Comparison of ENCODE assay signal across 9 cellular contexts in genomic region chr1:31760422-31760900, GRCh38. TPM values are rescaled to one million over a fixed set of nuclear protein-coding genes. Genes with fewer than 3 reads are reported as not detected.
A peak's percentile ranks its signal among the peaks of the same experiment; 100 is the strongest.
DNase-seq lines count a peak whose midpoint lies in the region; ATAC-seq, FAIRE-seq and TF ChIP-seq lines count a peak whose summit lies in the region.
"Had no signal": no experiment of that assay in that cellular context is flagged by ENCODE, and none has a peak within 500 bp of the region (broad histone marks: within the 10 kb centered on the region; RNA-seq: fewer than 3 reads in every experiment).

No MANE protein-coding gene starts in this region.

- H3K9me3 ChIP-seq in A549 (no peaks in the 10 kb centered on the region), H9 (ENCODE audit: control insufficient read depth, low read depth, low read length) (no peaks in the 10 kb centered on the region), adipocyte (ENCODE audit: control insufficient read depth, low read length) (no peaks in the 10 kb centered on the region), thymus (ENCODE audit: control insufficient read depth) (no peaks in the 10 kb centered on the region)

- H3K4me3 ChIP-seq in A549 (peak overlapping the region; percentile 80), adipocyte (ENCODE audit: low read length) (peak overlapping the region; percentile 80), kidney epithelial cell (ENCODE audit: low read depth, low read length) (peak overlapping the region; percentile 53), thymus (ENCODE audit: low read length) (peak overlapping the region; percentile 75)

- no peak overlapping the region for H4K91ac ChIP-seq in H9 (ENCODE audit: insufficient read length, low read depth, low read length)

- H2BK15ac ChIP-seq in H9 (ENCODE audit: low read depth, low read length) = no peak overlapping the region

- H2BK20ac ChIP-seq in H9 (ENCODE audit: low read depth, low read length, poor library complexity, severe bottlenecking) = no peak overlapping the region

- peaks cover 2% of the 10 kb centered on the region; the same call in 1 of the 2 replicates for H3K27me3 ChIP-seq in H9 (ENCODE audit: insufficient read depth, low read length)
- no peaks in the 10 kb centered on the region for H3K27me3 ChIP-seq in adipocyte (replicated peaks; ENCODE audit: control insufficient read depth, insufficient read depth, low read length)
- H3K27me3 ChIP-seq in kidney epithelial cell (ENCODE audit: control insufficient read depth, insufficient read depth, low read length) = peaks cover 8% of the 10 kb centered on the region
- no peaks in the 10 kb centered on the region for H3K27me3 ChIP-seq in thymus (ENCODE audit: control insufficient read depth, insufficient read depth)

- no peak overlapping the region for H3K4ac ChIP-seq in H9 (ENCODE audit: low read depth, low read length)

- peaks cover 10% of the 10 kb centered on the region for H3K23me2 ChIP-seq in H9 (ENCODE audit: insufficient read length, low read depth, low read length, poor library complexity, severe bottlenecking)

- H3K9me3 Mint-ChIP-seq in H9 = no peaks in the 10 kb centered on the region; a peak in 1 of 5 replicates

- H3K79me2 ChIP-seq in H9 (ENCODE audit: insufficient read depth, low read length) = no peaks in the 10 kb centered on the region

- no peaks in the 10 kb centered on the region for H3K36me3 Mint-ChIP-seq in H9 (ENCODE audit: insufficient read depth in 1 of 3, low read depth in 3 of 3)

- peak overlapping the region; percentile 27 for H3K18ac ChIP-seq in H9 (ENCODE audit: insufficient read length, low read depth, low read length)

- H2AFZ ChIP-seq in H9 (ENCODE audit: low read length) = no peak overlapping the region

- no peak overlapping the region for H2AK5ac ChIP-seq in H9 (ENCODE audit: insufficient read length, low read length)

- TF ChIP-seq EP300 in A549 (IDR thresholded peaks at IDR 0.05) = no peak

- peaks cover 32% of the 10 kb centered on the region for H3K27me3 Mint-ChIP-seq in H9 (ENCODE audit: low read depth)

- no peak overlapping the region for H2BK12ac ChIP-seq in H9 (ENCODE audit: insufficient read length, low read depth, low read length)

- peaks cover 39% of the 10 kb centered on the region for H3K4me1 ChIP-seq in A549
- H3K4me1 ChIP-seq in H9 (ENCODE audit: insufficient read depth, low read length) = peaks cover 6% of the 10 kb centered on the region; the same call in 1 of the 2 replicates
- H3K4me1 ChIP-seq in adipocyte (ENCODE audit: control insufficient read depth, insufficient read depth, low read length) = peaks cover 32% of the 10 kb centered on the region
- peaks cover 13% of the 10 kb centered on the region for H3K4me1 ChIP-seq in thymus (ENCODE audit: control insufficient read depth, insufficient read depth, low read length)

- H3K4me2 ChIP-seq in A549 (peak overlapping the region; percentile 99), H9 (ENCODE audit: insufficient read depth, insufficient read length, low read length) (peak overlapping the region; percentile 34)

- no peak overlapping the region for H4K8ac ChIP-seq in H9 (replicated peaks; ENCODE audit: insufficient read length, low read depth, low read length)

- no peaks in the 10 kb centered on the region for H3K79me1 ChIP-seq in H9 (ENCODE audit: insufficient read depth, low read depth, low read length, poor library complexity, severe bottlenecking)

- no peak overlapping the region for H4K5ac ChIP-seq in H9 (ENCODE audit: insufficient read length, low read depth, low read length)

- H3K36me3 ChIP-seq in adipocyte (ENCODE audit: control insufficient read depth, insufficient read depth, low read length, severe bottlenecking) = no peaks in the 10 kb centered on the region
- no peaks in the 10 kb centered on the region for H3K36me3 ChIP-seq in kidney epithelial cell (ENCODE audit: control insufficient read depth, insufficient read depth, low read length)
- H3K36me3 ChIP-seq in thymus (ENCODE audit: control insufficient read depth, insufficient read depth) = peaks cover 16% of the 10 kb centered on the region

- H2BK120ac ChIP-seq in H9 (ENCODE audit: low read depth, low read length, poor library complexity, severe bottlenecking) = no peak overlapping the region

- no peaks in the 10 kb centered on the region for H4K20me1 ChIP-seq in H9 (ENCODE audit: control insufficient read depth, insufficient read depth, insufficient read length)

- TF ChIP-seq RAD21 in A549 (conservative IDR thresholded peaks at IDR 0.05 in 1 of 2, IDR thresholded peaks at IDR 0.05 in 1 of 2) = no peak

- no peak overlapping the region for H3T11ph ChIP-seq in H9 (ENCODE audit: low read length)

- H3K27ac ChIP-seq in A549 (peak overlapping the region; percentile 89 to 98), H9 (ENCODE audit: insufficient read length, low read depth, low read length) (no peak overlapping the region), thymus (ENCODE audit: low read depth) (no peak overlapping the region)

- WGBS in A549 (ENCODE audit: missing lambda C conversion rate) = 29% methylated on average over 1 of the region's 36 CpGs
- no CpG with 5 or more reads among the region's 36 CpGs for WGBS in H9 (ENCODE audit: extremely low coverage, insufficient read length, low lambda C conversion rate)
- WGBS in thymus = 2% methylated on average over 36 of the region's 36 CpGs

- H3K56ac ChIP-seq in H9 (ENCODE audit: insufficient read length, low read depth, low read length) = no peak overlapping the region

- CTCF ChIA-PET in A549 (lab: Yijun Ruan, JAX) = interaction anchor here (1.0 to 14.7 kb wide), 9 partner anchors 11 to 99 kb away, joined by 3 to 242 read pairs (median 4); no protein-coding TSS in a partner anchor

- no peak overlapping the region for H3K14ac ChIP-seq in H9 (ENCODE audit: insufficient read depth, low read length)

- TF ChIP-seq CTCF in A549 (IDR thresholded peaks at IDR 0.05) (no peak), H9 (conservative IDR thresholded peaks at IDR 0.05) (no peak), kidney epithelial cell (IDR thresholded peaks at IDR 0.05; ENCODE audit: insufficient read depth, low read length, poor library complexity, severe bottlenecking) (no peak)

- no peak for TF ChIP-seq POLR2A in A549 (IDR thresholded peaks at IDR 0.05; ENCODE audit: low read length)
- no peak for TF ChIP-seq POLR2A in GM18505 (IDR thresholded peaks at IDR 0.05; ENCODE audit: borderline replicate concordance, extremely low read depth, insufficient read depth, insufficient read length)

- POLR2A ChIA-PET in A549 (lab: Yijun Ruan, JAX) = interaction anchor here (0.8 to 1.3 kb wide), 5 partner anchors 10 to 116 kb away, joined by 3 to 6 read pairs (median 3); partner anchors contain the start of gene PEF1

- no peak overlapping the region for H3K23ac ChIP-seq in H9 (ENCODE audit: insufficient read length, low read depth, low read length)

- H2BK5ac ChIP-seq in H9 (ENCODE audit: insufficient read length, low read length) = no peak overlapping the region

- no peak overlapping the region for H3K27ac Mint-ChIP-seq in H9

- H3K4me3 Mint-ChIP-seq in H9 = peak overlapping the region; percentile 67 to 82

- no peak for FAIRE-seq in A549 (lab: Jason Lieb, UNC)
- FAIRE-seq: endometrium had no signal

- ATAC-seq in A549 (peak; percentile 3 to 11; a peak in 4 of 6 replicates), GM18505 (IDR thresholded peaks at IDR 0.05; ENCODE audit: unreplicated experiment) (no peak), HG02885 (IDR thresholded peaks at IDR 0.05; ENCODE audit: poor library complexity, unreplicated experiment) (no peak), GM21367 (IDR thresholded peaks at IDR 0.05; ENCODE audit: unreplicated experiment) (no peak)

- peaks cover 41 to 59% of the 10 kb centered on the region in 2 experiments for H3K4me1 Mint-ChIP-seq in H9

- DNase-seq in A549 (ENCODE audit: low read depth in 1 of 2, low spot score in 1 of 2) (peak in 1 of 2 experiments; percentile 30), H9 (peak; percentile 71), adipocyte (ENCODE audit: low read depth) (no peak), kidney epithelial cell (ENCODE audit: low read depth) (no peak)

- H3K9ac ChIP-seq in H9 (ENCODE audit: extremely low read depth, insufficient read length, low read length) (no peak overlapping the region), adipocyte (ENCODE audit: low read length) (peak overlapping the region; percentile 83)

TF ChIP-seq in A549, 52 proteins besides CTCF, POLR2A, EP300 and RAD21 (continues in another document):
- no peak for TF ChIP-seq RNF2 (IDR thresholded peaks at IDR 0.05; ENCODE audit: borderline replicate concordance, low read depth)
- TF ChIP-seq, protein P1, sequence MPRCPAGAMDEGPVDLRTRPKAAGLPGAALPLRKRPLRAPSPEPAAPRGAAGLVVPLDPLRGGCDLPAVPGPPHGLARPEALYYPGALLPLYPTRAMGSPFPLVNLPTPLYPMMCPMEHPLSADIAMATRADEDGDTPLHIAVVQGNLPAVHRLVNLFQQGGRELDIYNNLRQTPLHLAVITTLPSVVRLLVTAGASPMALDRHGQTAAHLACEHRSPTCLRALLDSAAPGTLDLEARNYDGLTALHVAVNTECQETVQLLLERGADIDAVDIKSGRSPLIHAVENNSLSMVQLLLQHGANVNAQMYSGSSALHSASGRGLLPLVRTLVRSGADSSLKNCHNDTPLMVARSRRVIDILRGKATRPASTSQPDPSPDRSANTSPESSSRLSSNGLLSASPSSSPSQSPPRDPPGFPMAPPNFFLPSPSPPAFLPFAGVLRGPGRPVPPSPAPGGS (IDR thresholded peaks at IDR 0.05) = no peak

RNA-seq across cellular contexts. Expression of gene ADGRB2, which starts 3.7 kb away (rescaled TPM):
- 2.3 and 2.7 TPM in 2 replicates for polyA plus RNA-seq in A549 (2011; rRNA removed)
- polyA plus RNA-seq in A549 (2012; cell fraction: cytosol; rRNA removed) = 6.5 and 9.5 TPM in 2 replicates
- 28.3 and 34.0 TPM in 2 replicates for polyA plus RNA-seq in A549 (2012; cell fraction: nucleus; rRNA removed)
- 6.3 to 7.0 TPM (median 6.6 TPM) in 3 replicates for polyA plus RNA-seq in A549 (2017; fragmentation: RNase III; extraction: RNeasy Plus Mini Kit Qiagen cat#74134 plus additional on column Dnase treatment)
- polyA minus RNA-seq in A549 (2011; rRNA and poly(A)+ RNA removed) = 2.5 and 3.3 TPM in 2 replicates
- 10.7 and 10.9 TPM in 2 replicates for total RNA-seq in H9 (2021)
- total RNA-seq in kidney epithelial cell = 1.5 and 2.6 TPM in 2 replicates
- polyA plus RNA-seq in thymus = 24.4 TPM

RNA-seq across cellular contexts. Expression of gene SPOCD1, which starts 55.4 kb away (rescaled TPM):
- 0.98 and 1.2 TPM in 2 replicates for polyA plus RNA-seq in A549 (2011; rRNA removed)
- 1.2 and 2.4 TPM in 2 replicates for polyA plus RNA-seq in A549 (2012; cell fraction: cytosol; rRNA removed)
- 5.9 and 7.2 TPM in 2 replicates for polyA plus RNA-seq in A549 (2012; cell fraction: nucleus; rRNA removed)
- polyA plus RNA-seq in A549 (2017; fragmentation: RNase III; extraction: RNeasy Plus Mini Kit Qiagen cat#74134 plus additional on column Dnase treatment) = 4.8 to 6.4 TPM (median 5.5 TPM) in 3 replicates
- 1.7 and 1.8 TPM in 2 replicates for polyA minus RNA-seq in A549 (2011; rRNA and poly(A)+ RNA removed)
- 1.5 and 2.7 TPM in 2 replicates for total RNA-seq in H9 (2021)
- 29.4 and 31.8 TPM in 2 replicates for total RNA-seq in kidney epithelial cell
- polyA plus RNA-seq in thymus = 0.41 TPM

RNA-seq across cellular contexts. Expression of gene COL16A1, which starts 56.6 kb away (rescaled TPM):
- polyA plus RNA-seq in A549 (2011; rRNA removed) = 1.4 and 1.5 TPM in 2 replicates
- polyA plus RNA-seq in A549 (2012; cell fraction: cytosol; rRNA removed) = 2.4 and 3.5 TPM in 2 replicates
- polyA plus RNA-seq in A549 (2012; cell fraction: nucleus; rRNA removed) = 15.3 and 19.1 TPM in 2 replicates
- 8.1 to 11.1 TPM (median 10.4 TPM) in 3 replicates for polyA plus RNA-seq in A549 (2017; fragmentation: RNase III; extraction: RNeasy Plus Mini Kit Qiagen cat#74134 plus additional on column Dnase treatment)
- 0.95 and 1.4 TPM in 2 replicates for polyA minus RNA-seq in A549 (2011; rRNA and poly(A)+ RNA removed)
- total RNA-seq in H9 (2021) = 6.2 and 6.5 TPM in 2 replicates
- 9.2 and 10.8 TPM in 2 replicates for total RNA-seq in kidney epithelial cell
- 39.3 TPM for polyA plus RNA-seq in thymus

Comparison
In these comparisons a context has a peak if more than half of its experiments do, and no peak if none do; other contexts are left out.
1. ATAC-seq: peak in A549 (2 of 2); none in GM18505 (single experiment), HG02885 (single experiment) and GM21367 (single experiment).
2. H3K27ac ChIP-seq: peak in A549 (2 of 2); none in H9 (single experiment) and thymus (single experiment).
3. Peak in every context shown above with its lines, with median percentiles within 50 percentile points of each other: H3K4me3 ChIP-seq.